In genomic region chr14:45970589-45970988, GRCh38 we compare ENCODE assay signal across 17 cellular contexts.
A peak's percentile ranks its signal among the peaks of the same experiment; 100 is the strongest.
DNase-seq lines count a peak whose midpoint lies in the region; ATAC-seq and TF ChIP-seq lines count a peak whose summit lies in the region.
"Had no signal": no experiment of that assay in that cellular context is flagged by ENCODE, and none has a peak within 500 bp of the region (broad histone marks: within the 10 kb centered on the region; RNA-seq: fewer than 3 reads in every experiment).

No MANE protein-coding gene starts in this region.

- H3K4me3 ChIP-seq in body of pancreas = no peak overlapping the region
- H3K4me3 ChIP-seq: BLaER1 had no signal

- peak; percentile 17 to 63 for DNase-seq in NCI-H2081 (lab: John Stamatoyannopoulos, UW)
- DNase-seq in NCI-H2081 treated with DMSO at 0.1 percent for 48 hours (lab: John Stamatoyannopoulos, UW) = no peak
- peak; percentile 52 for DNase-seq in NCI-H1105 (lab: John Stamatoyannopoulos, UW)
- peak; percentile 89 for DNase-seq in NCI-H69 (lab: John Stamatoyannopoulos, UW)
- peak; percentile 10 to 11 for DNase-seq in foreskin keratinocyte
- no peak for DNase-seq in body of pancreas
- no peak for DNase-seq in SW480 (ENCODE audit: low spot score)
- DNase-seq in kidney tubule cell (ENCODE audit: low spot score) = no peak
- DNase-seq: 8988T; AML-193; CD8-positive, alpha-beta memory T cell; DMS 273 treated with DMSO at 0.1 percent for 48 hours; DND-41; GF-D8; IMR-90 had no signal

- WGBS in body of pancreas, 2 donors = 40 to 43% methylated on average over 1 of the region's 1 CpG

- no peaks in the 10 kb centered on the region for H3K4me1 ChIP-seq in foreskin keratinocyte
- H3K4me1 ChIP-seq in body of pancreas = no peaks in the 10 kb centered on the region
- H3K4me1 ChIP-seq: BLaER1 had no signal

- intact Hi-C loops in body of pancreas (cut with DNase I) = no loop called here

- H3K36me3 ChIP-seq in body of pancreas (replicated peaks in 1 of 2; ENCODE audit: insufficient read depth in 1 of 2, low read depth in 2 of 2) = no peaks in the 10 kb centered on the region
- H3K36me3 ChIP-seq: BLaER1 had no signal

- TF ChIP-seq CTCF in foreskin keratinocyte (conservative IDR thresholded peaks at IDR 0.05) = no peak
- TF ChIP-seq CTCF in body of pancreas (IDR thresholded peaks at IDR 0.05) = no peak

- no peak for TF ChIP-seq POLR2A in body of pancreas (IDR thresholded peaks at IDR 0.05)

- peak; percentile 63 for ATAC-seq in foreskin keratinocyte
- no peak for ATAC-seq in body of pancreas
- ATAC-seq: HCT116 had no signal

- H3K27ac ChIP-seq in foreskin keratinocyte = no peak overlapping the region
- no peak overlapping the region for H3K27ac ChIP-seq in body of pancreas
- H3K27ac ChIP-seq: BLaER1 had no signal

- H3K27me3 ChIP-seq in foreskin keratinocyte (no peaks in the 10 kb centered on the region), body of pancreas (no peaks in the 10 kb centered on the region)
- H3K27me3 ChIP-seq: BLaER1 had no signal

- no peaks in the 10 kb centered on the region for H3K9me3 ChIP-seq in body of pancreas
- H3K9me3 ChIP-seq: BLaER1 had no signal

Comparison
In these comparisons a context has a peak if more than half of its experiments do, and no peak if none do; other contexts are left out.
1. DNase-seq: peak in NCI-H2081 (2 of 2), NCI-H1105 (single experiment), NCI-H69 (single experiment) and foreskin keratinocyte (2 of 2); none in NCI-H2081 treated with DMSO at 0.1 percent for 48 hours (single experiment), body of pancreas (0 of 4), SW480 (single experiment) and kidney tubule cell (single experiment).